8 cellular contexts compared by ENCODE assay signal in genomic region chr19:14686411-14686810, GRCh38. TPM values are rescaled to one million over a fixed set of nuclear protein-coding genes. Genes with fewer than 3 reads are reported as not detected.
DNase-seq lines count a peak whose midpoint lies in the region; ATAC-seq lines count a peak whose summit lies in the region.

No MANE protein-coding gene starts in this region.

- H3K27ac Mint-ChIP-seq in activated naive CD8-positive, alpha-beta T cell treated with anti-CD3 and anti-CD28 coated beads, Interleukin-2, amount 50 U/mL, for 24 hours: no peak overlapping the region

- no peak overlapping the region for H2BK12ac ChIP-seq in trophoblast cell (ENCODE audit: low read length)

- H3K14ac ChIP-seq in trophoblast cell (ENCODE audit: low read length): no peak overlapping the region

- ATAC-seq in activated naive CD8-positive, alpha-beta T cell treated with anti-CD3 and anti-CD28 coated beads, Interleukin-2, amount 50 U/mL, for 24 hours: no peak
- ATAC-seq in GM21737 (IDR thresholded peaks at IDR 0.05; ENCODE audit: unreplicated experiment) (no peak), HG03175 (IDR thresholded peaks at IDR 0.05; ENCODE audit: unreplicated experiment) (no peak)

- H2BK120ac ChIP-seq in trophoblast cell (ENCODE audit: insufficient read depth, low read length, poor library complexity): no peak overlapping the region

- H3K27me3 Mint-ChIP-seq in activated naive CD8-positive, alpha-beta T cell treated with anti-CD3 and anti-CD28 coated beads, Interleukin-2, amount 50 U/mL, for 24 hours: peaks cover 5% of the 10 kb centered on the region

- H3K4me1 Mint-ChIP-seq in activated naive CD8-positive, alpha-beta T cell treated with anti-CD3 and anti-CD28 coated beads, Interleukin-2, amount 50 U/mL, for 24 hours: peaks cover 22% of the 10 kb centered on the region

- H3K23ac ChIP-seq in trophoblast cell (ENCODE audit: low read length): no peak overlapping the region

- H3K4me3 Mint-ChIP-seq in activated naive CD8-positive, alpha-beta T cell treated with anti-CD3 and anti-CD28 coated beads, Interleukin-2, amount 50 U/mL, for 24 hours: no peak overlapping the region

- no CpG with 5 or more reads among the region's 3 CpGs for WGBS in trophoblast cell (ENCODE audit: extremely low coverage, insufficient coverage, insufficient read length)

- no peak overlapping the region for H3K4ac ChIP-seq in trophoblast cell (ENCODE audit: low read depth, low read length)

- H3K9ac ChIP-seq in trophoblast cell (ENCODE audit: low read length): no peak overlapping the region

- H3K4me2 ChIP-seq in trophoblast cell (ENCODE audit: low read length): no peak overlapping the region

- H3K9me3 Mint-ChIP-seq in activated naive CD8-positive, alpha-beta T cell treated with anti-CD3 and anti-CD28 coated beads, Interleukin-2, amount 50 U/mL, for 24 hours: no peaks in the 10 kb centered on the region

- peaks cover 5% of the 10 kb centered on the region for H3K79me1 ChIP-seq in trophoblast cell (ENCODE audit: low read length)

- H3K36me3 Mint-ChIP-seq in activated naive CD8-positive, alpha-beta T cell treated with anti-CD3 and anti-CD28 coated beads, Interleukin-2, amount 50 U/mL, for 24 hours (ENCODE audit: low read depth): no peaks in the 10 kb centered on the region

- no peaks in the 10 kb centered on the region for H3K27me3 ChIP-seq in trophoblast cell (ENCODE audit: insufficient read depth, low read length)

- no peaks in the 10 kb centered on the region for H3K36me3 ChIP-seq in trophoblast cell (ENCODE audit: control insufficient read depth in 1 of 2, insufficient read depth in 2 of 2, low read length in 2 of 2)

- H3K9me3 ChIP-seq in trophoblast cell (ENCODE audit: insufficient read depth, low read depth, low read length): no peaks in the 10 kb centered on the region

- H4K12ac ChIP-seq in trophoblast cell (ENCODE audit: low read depth, low read length): no peak overlapping the region

- peaks cover 3% of the 10 kb centered on the region for H3K79me2 ChIP-seq in trophoblast cell (ENCODE audit: control insufficient read depth, insufficient read depth, low read length, poor library complexity)

- no peak overlapping the region for H3K18ac ChIP-seq in trophoblast cell (ENCODE audit: low read length)

- no peak overlapping the region for H3K27ac ChIP-seq in trophoblast cell (ENCODE audit: low read depth, low read length)

- no peak overlapping the region for H2BK5ac ChIP-seq in trophoblast cell (ENCODE audit: low read depth, low read length, poor library complexity)

- H4K8ac ChIP-seq in trophoblast cell (ENCODE audit: low read depth, low read length): no peak overlapping the region

- H2AK5ac ChIP-seq in trophoblast cell (ENCODE audit: low read length): no peak overlapping the region

- DNase-seq in activated T-cell treated with anti-CD3 and anti-CD28 coated beads for 48 hours (ENCODE audit: low read depth) (peak; percentile 20), NCI-H446 treated with DMSO at 0.1 percent for 48 hours (lab: John Stamatoyannopoulos, UW) (peak; percentile 4), trophoblast cell (peak; percentile 14 to 68), NCI-H1436 treated with DMSO at 0.1 percent for 48 hours (lab: John Stamatoyannopoulos, UW) (no peak)
- no peak for DNase-seq in activated T-cell treated with anti-CD3 and anti-CD28 coated beads, Interleukin-2, amount 50 U/mL, for 1 hour
- peak; percentile 39 for DNase-seq in activated naive CD8-positive, alpha-beta T cell treated with anti-CD3 and anti-CD28 coated beads, Interleukin-2, amount 50 U/mL, for 24 hours

- no peaks in the 10 kb centered on the region for H3K4me1 ChIP-seq in trophoblast cell (ENCODE audit: control insufficient read depth in 1 of 2, insufficient read depth in 2 of 2, low read length in 2 of 2)

- no peak overlapping the region for H4K91ac ChIP-seq in trophoblast cell (ENCODE audit: low read depth, low read length)

- H2AFZ ChIP-seq in trophoblast cell (ENCODE audit: insufficient read depth, low read length, poor library complexity): no peak overlapping the region

- no peak overlapping the region for H3K4me3 ChIP-seq in trophoblast cell (ENCODE audit: low read depth, low read length)

RNA-seq across cellular contexts. Expression of gene ZNF333, which starts 3.4 kb away (rescaled TPM):
- polyA plus RNA-seq in trophoblast cell (2013): 4.6 and 5.1 TPM in 2 replicates

RNA-seq across cellular contexts. Expression of gene ADGRE3, which starts 11.8 kb away (rescaled TPM):
- polyA plus RNA-seq in trophoblast cell (2013): not detected in 2 replicates

Comparison
In these comparisons a context has a peak if more than half of its experiments do, and no peak if none do; other contexts are left out.
1. DNase-seq: peak in activated T-cell treated with anti-CD3 and anti-CD28 coated beads for 48 hours (single experiment), NCI-H446 treated with DMSO at 0.1 percent for 48 hours (single experiment), activated naive CD8-positive, alpha-beta T cell treated with anti-CD3 and anti-CD28 coated beads, Interleukin-2, amount 50 U/mL, for 24 hours (single experiment) and trophoblast cell (2 of 2); none in activated T-cell treated with anti-CD3 and anti-CD28 coated beads, Interleukin-2, amount 50 U/mL, for 1 hour (single experiment) and NCI-H1436 treated with DMSO at 0.1 percent for 48 hours (single experiment).